Comparison of ENCODE assay signal across 15 cellular contexts in genomic region chr16:48081656-48082055, GRCh38.
DNase-seq lines count a peak whose midpoint lies in the region; ATAC-seq and TF ChIP-seq lines count a peak whose summit lies in the region.
"Had no signal": no experiment of that assay in that cellular context is flagged by ENCODE, and none has a peak within 500 bp of the region (broad histone marks: within the 10 kb centered on the region; RNA-seq: fewer than 3 reads in every experiment).

No MANE protein-coding gene starts in this region.

- TF ChIP-seq CTCF in choroid plexus epithelial cell (conservative IDR thresholded peaks at IDR 0.05; ENCODE audit: low read depth, low read length), result no peak

- H3K27ac Mint-ChIP-seq in stimulated activated naive CD8-positive, alpha-beta T cell treated with anti-CD3 and anti-CD28 coated beads, Interleukin-15, amount 100 ng/mL, for 72 hours, result no peak overlapping the region
- H3K27ac Mint-ChIP-seq: activated CD8-positive, alpha-beta T cell treated with anti-CD3 and anti-CD28 coated beads for 36 hours; CD8-positive, alpha-beta T cell; stimulated activated memory B cell treated with anti-CD40 and anti-IgM and Interleukin-4, amounts not matched to agents 10 μg/mL and 1 μg/mL and 100 μg/mL, for 72 hours; T-helper 1 cell treated with Interleukin-12 subunit alpha and Interleukin-12 subunit beta and Interleukin-4 antibody, amounts not matched to agents 30 μg/mL and 1 μg/mL, for 36 hours had no signal

- no peak overlapping the region for H3K4me3 ChIP-seq in choroid plexus epithelial cell (ENCODE audit: low read depth, low read length)
- H3K4me3 ChIP-seq: gastroesophageal sphincter had no signal

- DNase-seq in Caki2 (ENCODE audit: low read depth), result peak; percentile 9
- peak; percentile 96 for DNase-seq in M059J (ENCODE audit: low read depth)
- DNase-seq in choroid plexus epithelial cell (ENCODE audit: low read depth), result peak; percentile 86
- peak; percentile 67 for DNase-seq in non-pigmented ciliary epithelial cell (ENCODE audit: low read depth)
- DNase-seq in stimulated activated naive CD8-positive, alpha-beta T cell treated with anti-CD3 and anti-CD28 coated beads, Interleukin-15, amount 100 ng/mL, for 72 hours, result no peak
- no peak for DNase-seq in activated CD4-positive, alpha-beta T cell treated with anti-CD3 and anti-CD28 coated beads, Interleukin-2, amount 50 U/mL, for 1 hour
- DNase-seq: activated CD8-positive, alpha-beta T cell treated with anti-CD3 and anti-CD28 coated beads for 36 hours; activated gamma-delta T cell treated with Interleukin-2 at 50 U/mL for 16 hours; CD8-positive, alpha-beta T cell; NCI-H2081 had no signal

- ATAC-seq in GM21515 (IDR thresholded peaks at IDR 0.05; ENCODE audit: unreplicated experiment), result no peak
- ATAC-seq in GM19455 (IDR thresholded peaks at IDR 0.05; ENCODE audit: unreplicated experiment), result no peak
- no peak for ATAC-seq in stimulated activated naive CD8-positive, alpha-beta T cell treated with anti-CD3 and anti-CD28 coated beads, Interleukin-15, amount 100 ng/mL, for 72 hours
- ATAC-seq: activated CD8-positive, alpha-beta T cell treated with anti-CD3 and anti-CD28 coated beads for 36 hours; CD8-positive, alpha-beta T cell; gastroesophageal sphincter; stimulated activated memory B cell treated with anti-CD40 and anti-IgM and Interleukin-4, amounts not matched to agents 10 μg/mL and 1 μg/mL and 100 μg/mL, for 72 hours had no signal

- H3K4me1 Mint-ChIP-seq in stimulated activated naive CD8-positive, alpha-beta T cell treated with anti-CD3 and anti-CD28 coated beads, Interleukin-15, amount 100 ng/mL, for 72 hours, result no peaks in the 10 kb centered on the region
- H3K4me1 Mint-ChIP-seq: stimulated activated memory B cell treated with anti-CD40 and anti-IgM and Interleukin-4, amounts not matched to agents 10 μg/mL and 1 μg/mL and 100 μg/mL, for 72 hours had no signal

- H3K27me3 Mint-ChIP-seq in stimulated activated naive CD8-positive, alpha-beta T cell treated with anti-CD3 and anti-CD28 coated beads, Interleukin-15, amount 100 ng/mL, for 72 hours, result peaks cover 13% of the 10 kb centered on the region

- H3K4me3 Mint-ChIP-seq in stimulated activated naive CD8-positive, alpha-beta T cell treated with anti-CD3 and anti-CD28 coated beads, Interleukin-15, amount 100 ng/mL, for 72 hours, result no peak overlapping the region
- H3K4me3 Mint-ChIP-seq: activated CD8-positive, alpha-beta T cell treated with anti-CD3 and anti-CD28 coated beads for 36 hours; CD8-positive, alpha-beta T cell; stimulated activated memory B cell treated with anti-CD40 and anti-IgM and Interleukin-4, amounts not matched to agents 10 μg/mL and 1 μg/mL and 100 μg/mL, for 72 hours; T-helper 1 cell treated with Interleukin-12 subunit alpha and Interleukin-12 subunit beta and Interleukin-4 antibody, amounts not matched to agents 30 μg/mL and 1 μg/mL, for 36 hours had no signal

- H3K9me3 Mint-ChIP-seq in stimulated activated naive CD8-positive, alpha-beta T cell treated with anti-CD3 and anti-CD28 coated beads, Interleukin-15, amount 100 ng/mL, for 72 hours, result no peaks in the 10 kb centered on the region
- H3K9me3 Mint-ChIP-seq: activated CD8-positive, alpha-beta T cell treated with anti-CD3 and anti-CD28 coated beads for 36 hours; CD8-positive, alpha-beta T cell; stimulated activated memory B cell treated with anti-CD40 and anti-IgM and Interleukin-4, amounts not matched to agents 10 μg/mL and 1 μg/mL and 100 μg/mL, for 72 hours; T-helper 1 cell treated with Interleukin-12 subunit alpha and Interleukin-12 subunit beta and Interleukin-4 antibody, amounts not matched to agents 30 μg/mL and 1 μg/mL, for 36 hours had no signal

- in situ Hi-C loops in Caki2 (cut with HindIII; ENCODE audit: low pct_unique_long_range_greater_than_20kb, low sequenced_read_pairs), result no loop called here

Comparison
In these comparisons a context has a peak if more than half of its experiments do, and no peak if none do; other contexts are left out.
1. DNase-seq: peak in Caki2 (single experiment), M059J (single experiment), choroid plexus epithelial cell (single experiment) and non-pigmented ciliary epithelial cell (single experiment); none in stimulated activated naive CD8-positive, alpha-beta T cell treated with anti-CD3 and anti-CD28 coated beads, Interleukin-15, amount 100 ng/mL, for 72 hours (0 of 2) and activated CD4-positive, alpha-beta T cell treated with anti-CD3 and anti-CD28 coated beads, Interleukin-2, amount 50 U/mL, for 1 hour (single experiment).